ENCODE assay signal across 17 cellular contexts in the genomic region with DNA sequence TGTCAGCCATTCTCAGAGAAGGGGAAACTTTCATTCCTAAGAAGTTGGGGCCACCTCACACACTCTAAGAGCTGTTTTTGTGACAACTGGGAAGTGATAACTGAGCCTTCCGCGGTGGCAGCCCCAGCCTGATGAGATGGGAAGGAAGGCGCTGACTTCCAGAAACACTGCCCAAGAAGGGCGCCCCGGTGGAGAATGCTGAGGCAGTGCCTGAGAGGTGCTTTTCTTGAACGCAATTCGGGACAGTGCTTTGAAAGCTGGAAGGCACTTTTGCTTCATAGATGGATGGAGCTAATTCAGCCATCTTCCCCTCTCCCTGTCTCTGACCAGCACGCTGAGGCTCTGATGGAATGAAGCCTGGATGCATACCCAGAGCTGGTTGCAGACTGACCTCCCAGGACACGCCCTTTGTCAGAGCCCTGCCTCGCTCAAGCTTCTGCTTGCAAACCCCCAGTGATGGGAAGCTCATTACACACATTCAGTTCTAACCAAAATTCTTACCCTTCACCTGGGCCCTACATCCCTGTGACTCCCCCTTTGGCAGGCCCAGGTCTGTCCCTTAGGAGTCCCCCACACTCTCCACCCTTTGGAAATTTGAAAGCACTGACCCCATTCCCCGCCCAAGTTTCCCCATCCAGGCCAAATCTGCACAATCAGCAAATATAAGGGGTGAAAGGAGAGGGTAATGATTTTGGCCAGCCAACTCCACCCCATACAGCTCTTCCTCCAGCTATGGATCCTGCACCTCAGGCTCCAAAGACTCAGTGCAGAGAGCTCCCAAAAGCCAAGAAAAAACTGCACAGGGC.
DNase-seq lines count a peak whose midpoint lies in the region; ATAC-seq, FAIRE-seq and TF ChIP-seq lines count a peak whose summit lies in the region.
"Had no signal": no experiment of that assay in that cellular context is flagged by ENCODE, and none has a peak within 500 bp of the region (broad histone marks: within the 10 kb centered on the region; RNA-seq: fewer than 3 reads in every experiment).

No MANE protein-coding gene starts in this region.

- TF ChIP-seq POLR2A in K562 (conservative IDR thresholded peaks at IDR 0.05) (no peak), stomach (IDR thresholded peaks at IDR 0.05) (no peak)

- in situ Hi-C loops in K562 (cut with MboI) = no loop called here

- H3K9me1 ChIP-seq in K562 (ENCODE audit: control insufficient read depth, insufficient read depth, low read length) = peaks cover 16% of the 10 kb centered on the region

- no peak overlapping the region for H3K23ac ChIP-seq in mesenchymal stem cell (ENCODE audit: low read length in 2 of 2)

- H2BK120ac ChIP-seq in mesenchymal stem cell (ENCODE audit: low read depth, low read length) = no peak overlapping the region

- no peak overlapping the region for H3K14ac ChIP-seq in mesenchymal stem cell (ENCODE audit: low read length in 2 of 2)

- 74% methylated on average over 11 of the region's 11 CpGs for WGBS in K562 (ENCODE audit: insufficient coverage, low coverage, missing lambda C conversion rate)
- WGBS in mesenchymal stem cell = 94% methylated on average over 10 of the region's 11 CpGs
- WGBS in stomach, 5 donors = 65 to 83% (median 80%) methylated on average over 11 of the region's 11 CpGs

- H4K8ac ChIP-seq in mesenchymal stem cell (ENCODE audit: low read length) = no peak overlapping the region

- no peak overlapping the region for H2BK15ac ChIP-seq in mesenchymal stem cell (ENCODE audit: low read depth, poor library complexity, severe bottlenecking)

- intact Hi-C loops in Caco-2 (cut with micrococcal nuclease; ENCODE audit: unreplicated experiment) (no loop called here), K562 (cut with micrococcal nuclease) (loop anchor here (5.0 kb wide), 1 partner anchor 117 kb away; no protein-coding TSS in a partner anchor), stomach (cut with DNase I; ENCODE audit: low total_unique reads) (no loop called here), PC-9 (cut with micrococcal nuclease; ENCODE audit: unreplicated experiment) (no loop called here)

- no peak for ATAC-seq in K562
- ATAC-seq in GM21367 (IDR thresholded peaks at IDR 0.05; ENCODE audit: unreplicated experiment) = no peak
- ATAC-seq in GM19455 (IDR thresholded peaks at IDR 0.05; ENCODE audit: unreplicated experiment) = no peak
- ATAC-seq: Panc1 had no signal

- POLR2A ChIA-PET in Caco-2 (lab: Charles Lee) (no interaction called here), K562 (lab: Yijun Ruan, JAX) (interaction anchor here (0.6 to 1.6 kb wide), 6 partner anchors 9 to 155 kb away, joined by 3 to 4 read pairs (median 4); no protein-coding TSS in a partner anchor), PC-9 (lab: Charles Lee; ENCODE audit: unreplicated experiment) (no interaction called here)

- CTCF ChIA-PET in Caco-2 (lab: Charles Lee) = interaction anchor here (0.6 kb wide), 1 partner anchor 123 kb away, joined by 3 read pairs; no protein-coding TSS in a partner anchor
- CTCF ChIA-PET in K562 (lab: Yijun Ruan, JAX; ENCODE audit: low intra/inter-chr PET ratio) = no interaction called here
- CTCF ChIA-PET in PC-9 (lab: Charles Lee) = no interaction called here

- H3K27me3 Mint-ChIP-seq in Caco-2 (ENCODE audit: insufficient read depth, unreplicated experiment) = no peaks in the 10 kb centered on the region

- peaks cover 18% of the 10 kb centered on the region for H4K20me1 ChIP-seq in K562 (replicated peaks; ENCODE audit: control insufficient read depth, insufficient read depth, low read length)
- 0 out of 2 replicates have a peak, but pooled peaks cover 4% of the 10 kb centered on the region for H4K20me1 ChIP-seq in PC-9 (ENCODE audit: insufficient read depth)

- no peak for TF ChIP-seq CTCF in Caco-2 (IDR thresholded peaks at IDR 0.05; ENCODE audit: insufficient read depth in 1 of 2, low read depth in 1 of 2, low read length in 1 of 2, severe bottlenecking in 1 of 2, unreplicated experiment in 1 of 2)
- no peak for TF ChIP-seq CTCF in K562 (IDR thresholded peaks at IDR 0.05 in 2 of 3, conservative IDR thresholded peaks at IDR 0.05 in 1 of 3; ENCODE audit: insufficient read depth in 2 of 3, low read depth in 1 of 3, low read length in 3 of 3)
- TF ChIP-seq CTCF in stomach (IDR thresholded peaks at IDR 0.05) = no peak
- no peak for TF ChIP-seq CTCF in PC-9 (conservative IDR thresholded peaks at IDR 0.05)

- peaks cover 53% of the 10 kb centered on the region for H3K36me3 Mint-ChIP-seq in Caco-2 (ENCODE audit: insufficient read depth, unreplicated experiment)

- H3K9me3 ChIP-seq in Caco-2 (no peaks in the 10 kb centered on the region), K562 (replicated peaks; ENCODE audit: control insufficient read depth, insufficient read depth, low read depth, low read length) (no peaks in the 10 kb centered on the region), mesenchymal stem cell (ENCODE audit: control insufficient read depth, low read length) (no peaks in the 10 kb centered on the region), stomach (no peaks in the 10 kb centered on the region), PC-9 (ENCODE audit: insufficient read depth, low read depth) (no peaks in the 10 kb centered on the region)
- H3K9me3 ChIP-seq: BLaER1 treated with 17β-estradiol and CSF1 and Interleukin-3, amounts not matched to agents 10 nM and 100 nM had no signal

- no peaks in the 10 kb centered on the region for H3K79me2 ChIP-seq in K562 (ENCODE audit: control insufficient read depth, insufficient read depth, low read length)
- peaks cover 33% of the 10 kb centered on the region for H3K79me2 ChIP-seq in PC-9 (ENCODE audit: low read depth)

- H3K79me1 ChIP-seq in mesenchymal stem cell (replicated peaks; ENCODE audit: low read length, poor library complexity, severe bottlenecking) = peaks cover 20% of the 10 kb centered on the region

- peak overlapping the region in 1 of 2 experiments; percentile 44 for H3K18ac ChIP-seq in mesenchymal stem cell (ENCODE audit: low read depth in 1 of 2, low read length in 2 of 2)

- no peak for TF ChIP-seq RAD21 in K562 (CRISPR knock-in tag; conservative IDR thresholded peaks at IDR 0.05 in 1 of 2, IDR thresholded peaks at IDR 0.05 in 1 of 2)

- no peak for FAIRE-seq in K562 (lab: Jason Lieb, UNC)
- FAIRE-seq: GM12878 had no signal

- H3F3A ChIP-seq in PC-9 (ENCODE audit: insufficient read depth, low read depth) = peaks cover 35% of the 10 kb centered on the region

- H3K4me2 ChIP-seq in K562 (ENCODE audit: insufficient read depth, low read length) = no peak overlapping the region
- no peak overlapping the region for H3K4me2 ChIP-seq in mesenchymal stem cell (ENCODE audit: low read length, poor library complexity, severe bottlenecking)
- H3K4me2 ChIP-seq in PC-9 = no peak overlapping the region

- H2BK12ac ChIP-seq in mesenchymal stem cell (ENCODE audit: low read length in 2 of 2) = no peak overlapping the region

- no peaks in the 10 kb centered on the region for H3K9me3 Mint-ChIP-seq in Caco-2 (ENCODE audit: unreplicated experiment)

- H3K27me3 ChIP-seq in Caco-2 (replicated peaks; ENCODE audit: control insufficient read depth, insufficient read depth, low read length) (no peaks in the 10 kb centered on the region), K562 (ENCODE audit: control insufficient read depth in 2 of 2, insufficient read depth in 2 of 2, low read length in 2 of 2) (no peaks in the 10 kb centered on the region), mesenchymal stem cell (ENCODE audit: control insufficient read depth in 1 of 2, insufficient read depth in 1 of 2, low read length in 2 of 2) (no peaks in the 10 kb centered on the region), stomach (no peaks in the 10 kb centered on the region), PC-9 (ENCODE audit: insufficient read depth, low read depth) (no peaks in the 10 kb centered on the region)
- H3K27me3 ChIP-seq: BLaER1 treated with 17β-estradiol and CSF1 and Interleukin-3, amounts not matched to agents 10 nM and 100 nM had no signal

- H3K36me3 ChIP-seq in Caco-2 (ENCODE audit: control insufficient read depth, insufficient read depth, low read length) (no peaks in the 10 kb centered on the region; the same call in 1 of the 2 replicates), K562 (ENCODE audit: control insufficient read depth, insufficient read depth, low read length) (peaks cover 4% of the 10 kb centered on the region; the same call in 2 of the 3 replicates), mesenchymal stem cell (ENCODE audit: control insufficient read depth in 1 of 2, insufficient read depth in 2 of 2, low read depth in 1 of 2, low read length in 2 of 2) (peaks cover 21 to 62% of the 10 kb centered on the region in 2 experiments), stomach (peaks cover 4 to 24% (median 14%) of the 10 kb centered on the region in 4 donors), PC-9 (ENCODE audit: low read depth) (no peaks in the 10 kb centered on the region; the same call in 1 of the 2 replicates)

- no peak for TF ChIP-seq EP300 in K562 (IDR thresholded peaks at IDR 0.05; ENCODE audit: low read length)
- TF ChIP-seq EP300 in stomach (IDR thresholded peaks at IDR 0.05) = no peak

- no TSS peak for BruUV-seq in Caco-2 (replicated peaks; lab: Mats Ljungman, UMichigan)
- BruUV-seq in K562 (replicated peaks; lab: Mats Ljungman, UMichigan) = no TSS peak
- no TSS peak for BruUV-seq in PC-9 (replicated peaks; lab: Mats Ljungman, UMichigan)

- no peak overlapping the region for H2AFZ ChIP-seq in K562 (ENCODE audit: low read depth, low read length)
- no peak overlapping the region for H2AFZ ChIP-seq in mesenchymal stem cell (ENCODE audit: low read depth, low read length)
- H2AFZ ChIP-seq in PC-9 = no peak overlapping the region

- no peak overlapping the region for H3K4me3 Mint-ChIP-seq in Caco-2 (ENCODE audit: unreplicated experiment)

- H2AK5ac ChIP-seq in mesenchymal stem cell (ENCODE audit: low read length, severe bottlenecking) = no peak overlapping the region

- peak overlapping the region; percentile 90 for H3K27ac Mint-ChIP-seq in Caco-2 (ENCODE audit: unreplicated experiment)

- H3K27ac ChIP-seq in K562 (ENCODE audit: extremely low read depth, low read depth, low read length) (no peak overlapping the region), mesenchymal stem cell (ENCODE audit: low read length, poor library complexity, severe bottlenecking) (no peak overlapping the region), stomach (peak overlapping the region in 4 of 5 donors; percentile 78 to 93 (median 86)), PC-9 (no peak overlapping the region)
- H3K27ac ChIP-seq: BLaER1 treated with 17β-estradiol and CSF1 and Interleukin-3, amounts not matched to agents 10 nM and 100 nM had no signal

- H3K4me3 ChIP-seq in Caco-2 (ENCODE audit: low read depth, low read length) (no peak overlapping the region), K562 (no peak overlapping the region), mesenchymal stem cell (ENCODE audit: insufficient read depth in 1 of 2, low read depth in 1 of 2, low read length in 2 of 2) (no peak overlapping the region), stomach (no peak overlapping the region), PC-9 (no peak overlapping the region)
- H3K4me3 ChIP-seq: BLaER1 treated with 17β-estradiol and CSF1 and Interleukin-3, amounts not matched to agents 10 nM and 100 nM; GM12878 had no signal

- no peak overlapping the region for H3K4ac ChIP-seq in mesenchymal stem cell (ENCODE audit: low read depth in 1 of 2, low read length in 2 of 2)

- H4K91ac ChIP-seq in mesenchymal stem cell (ENCODE audit: low read length) = peak overlapping the region; percentile 67

- no peak overlapping the region for H3K9ac ChIP-seq in K562 (ENCODE audit: insufficient read depth in 1 of 2, low read depth in 2 of 2, low read length in 2 of 2)
- no peak overlapping the region for H3K9ac ChIP-seq in mesenchymal stem cell (ENCODE audit: low read length)
- H3K9ac ChIP-seq: BLaER1 treated with 17β-estradiol and CSF1 and Interleukin-3, amounts not matched to agents 10 nM and 100 nM had no signal

- no peaks in the 10 kb centered on the region for H3K9me2 ChIP-seq in PC-9 (ENCODE audit: insufficient read depth)

- DNase-seq in Caco-2 (no peak), K562 (ENCODE audit: extremely low read depth in 1 of 4, low spot score in 3 of 4) (no peak), mesenchymal stem cell (no peak), stomach (no peak), PC-9 (no peak)
- no peak for DNase-seq in stimulated activated naive CD4-positive, alpha-beta T cell (lab: John Stamatoyannopoulos, UW)
- DNase-seq: GDM1, GOT3, NCI-H1105, NCI-H1694, NCI-H510A treated with DMSO at 0.1 percent for 48 hours, Right ventricle myocardium superior had no signal

- peaks cover 39% of the 10 kb centered on the region for H3K4me1 Mint-ChIP-seq in Caco-2 (ENCODE audit: low read depth, unreplicated experiment)

- H3K4me1 ChIP-seq in Caco-2 (peaks cover 76% of the 10 kb centered on the region), K562 (replicated peaks in 1 of 2; ENCODE audit: control insufficient read depth in 2 of 2, insufficient read depth in 2 of 2, low read length in 2 of 2) (peaks cover 14 to 15% of the 10 kb centered on the region in 2 experiments), mesenchymal stem cell (ENCODE audit: control insufficient read depth, insufficient read depth, low read depth, low read length) (peaks cover 63% of the 10 kb centered on the region), stomach (peaks cover 49 to 69% (median 58%) of the 10 kb centered on the region in 4 donors), PC-9 (replicated peaks; ENCODE audit: insufficient read depth) (peaks cover 44% of the 10 kb centered on the region)

- no peak overlapping the region for H2BK5ac ChIP-seq in mesenchymal stem cell (ENCODE audit: low read depth, low read length, poor library complexity, severe bottlenecking)

Comparison
In these comparisons a context has a peak if more than half of its experiments do, and no peak if none do; other contexts are left out.
1. H3K27ac ChIP-seq: peak in stomach (4 of 5); none in K562 (single experiment), mesenchymal stem cell (single experiment) and PC-9 (single experiment).